In genomic region chr21:28822882-28823335, GRCh38 we compare ENCODE assay signal across 12 cellular contexts.
DNase-seq lines count a peak whose midpoint lies in the region; TF ChIP-seq lines count a peak whose summit lies in the region.
"Had no signal": no experiment of that assay in that cellular context is flagged by ENCODE, and none has a peak within 500 bp of the region (broad histone marks: within the 10 kb centered on the region; RNA-seq: fewer than 3 reads in every experiment).

No MANE protein-coding gene starts in this region.

- no TSS peak for BruUV-seq in PC-9 (replicated peaks; lab: Mats Ljungman, UMichigan)

- H3K27ac Mint-ChIP-seq in nephron = peak overlapping the region; percentile 45 to 90 (median 57)
- H3K27ac Mint-ChIP-seq: activated naive CD4-positive, alpha-beta T cell treated with anti-CD3 and anti-CD28 coated beads for 36 hours had no signal

- no peak overlapping the region for H3K4me2 ChIP-seq in PC-9

- H3K9me2 ChIP-seq in PC-9 (ENCODE audit: insufficient read depth) = no peaks in the 10 kb centered on the region

- H2AFZ ChIP-seq in PC-9 = no peak overlapping the region

- no peaks in the 10 kb centered on the region for H3K27me3 ChIP-seq in PC-9 (ENCODE audit: insufficient read depth, low read depth)

- peaks cover 2% of the 10 kb centered on the region for H3K9me3 Mint-ChIP-seq in nephron
- H3K9me3 Mint-ChIP-seq: activated naive CD4-positive, alpha-beta T cell treated with anti-CD3 and anti-CD28 coated beads for 36 hours had no signal

- POLR2A ChIA-PET in PC-9 (lab: Charles Lee; ENCODE audit: unreplicated experiment) = no interaction called here

- H3K27me3 Mint-ChIP-seq in nephron (ENCODE audit: low read depth) = no peaks in the 10 kb centered on the region

- H3K4me3 Mint-ChIP-seq in nephron = no peak overlapping the region
- H3K4me3 Mint-ChIP-seq: activated naive CD4-positive, alpha-beta T cell treated with anti-CD3 and anti-CD28 coated beads for 36 hours had no signal

- no peaks in the 10 kb centered on the region for H3K36me3 ChIP-seq in PC-9 (ENCODE audit: low read depth)
- H3K36me3 ChIP-seq: neutrophil had no signal

- CTCF ChIA-PET in PC-9 (lab: Charles Lee) = no interaction called here

- H3K9me3 ChIP-seq in PC-9 (ENCODE audit: insufficient read depth, low read depth) = no peaks in the 10 kb centered on the region
- H3K9me3 ChIP-seq: neutrophil had no signal

- H4K20me1 ChIP-seq in PC-9 (ENCODE audit: insufficient read depth) = no peaks in the 10 kb centered on the region

- H3F3A ChIP-seq in PC-9 (ENCODE audit: insufficient read depth, low read depth) = no peaks in the 10 kb centered on the region

- intact Hi-C loops in PC-9 (cut with micrococcal nuclease; ENCODE audit: unreplicated experiment) = no loop called here

- no peak overlapping the region for H3K4me3 ChIP-seq in PC-9

- no peaks in the 10 kb centered on the region for H3K4me1 ChIP-seq in PC-9 (replicated peaks; ENCODE audit: insufficient read depth)

- peak; percentile 31 for DNase-seq in AG08396 (ENCODE audit: low spot score)
- peak; percentile 11 to 45 for DNase-seq in PC-9
- peak; percentile 85 for DNase-seq in fibroblast of the conjunctiva (ENCODE audit: low read depth)
- no peak for DNase-seq in cortex of kidney (lab: John Stamatoyannopoulos, UW)
- no peak for DNase-seq in stimulated activated CD4-positive, alpha-beta T cell treated with anti-CD3 and anti-CD28 coated beads, Interleukin-2, amount 100 ng/mL, for 24 hours
- DNase-seq in DMS 273 treated with DMSO at 0.1 percent for 48 hours (lab: John Stamatoyannopoulos, UW) = no peak
- no peak for DNase-seq in NCI-H1436 treated with DMSO at 0.1 percent for 48 hours (lab: John Stamatoyannopoulos, UW)
- DNase-seq: activated CD4-positive, CD25-positive, alpha-beta regulatory T cell treated with anti-CD3 and anti-CD28 coated beads, Interleukin-2, amount 50 U/mL, for 72 hours; activated naive CD4-positive, alpha-beta T cell treated with anti-CD3 and anti-CD28 coated beads for 36 hours; NCI-H1092 had no signal

- H3K27ac ChIP-seq in PC-9 = no peak overlapping the region
- H3K27ac ChIP-seq: neutrophil had no signal

- no peaks in the 10 kb centered on the region for H3K79me2 ChIP-seq in PC-9 (ENCODE audit: low read depth)

- no peak for TF ChIP-seq CTCF in PC-9 (conservative IDR thresholded peaks at IDR 0.05)
- TF ChIP-seq CTCF in nephron (IDR thresholded peaks at IDR 0.05; ENCODE audit: unreplicated experiment in 3 of 3) = no peak

- peaks cover 22% of the 10 kb centered on the region for H3K4me1 Mint-ChIP-seq in nephron

- no peaks in the 10 kb centered on the region for H3K36me3 Mint-ChIP-seq in nephron (ENCODE audit: low read depth)

Comparison
In these comparisons a context has a peak if more than half of its experiments do, and no peak if none do; other contexts are left out.
1. DNase-seq: peak in AG08396 (single experiment), PC-9 (2 of 2) and fibroblast of the conjunctiva (single experiment); none in cortex of kidney (single experiment), stimulated activated CD4-positive, alpha-beta T cell treated with anti-CD3 and anti-CD28 coated beads, Interleukin-2, amount 100 ng/mL, for 24 hours (0 of 2), DMS 273 treated with DMSO at 0.1 percent for 48 hours (single experiment) and NCI-H1436 treated with DMSO at 0.1 percent for 48 hours (single experiment).